In the genomic region with DNA sequence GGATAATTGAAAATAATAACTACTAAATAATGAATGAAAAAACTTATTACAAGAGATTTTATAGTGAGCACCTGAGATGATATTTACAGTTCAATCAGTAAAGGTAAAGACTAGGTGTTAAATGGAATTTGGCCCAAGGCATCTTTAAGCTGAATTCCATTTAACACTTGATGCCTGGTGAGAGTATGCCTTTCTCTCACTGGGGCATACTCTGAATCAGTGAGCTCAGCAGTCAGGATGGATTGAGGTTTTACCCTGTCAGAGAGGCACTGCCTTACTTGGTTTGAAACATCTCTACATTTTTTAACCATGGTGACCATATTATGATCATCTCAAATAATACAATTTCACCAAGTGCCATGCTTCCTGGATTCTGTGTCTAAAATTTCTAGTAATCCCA, we compare ENCODE assay signal across 1 cellular context.
TF ChIP-seq lines count a peak whose summit lies in the region.

No MANE protein-coding gene starts in this region.

TF ChIP-seq in GM23338, 12 proteins besides CTCF, POLR2A, EP300 and RAD21 (continued from another document):
- TF ChIP-seq, protein P1, sequence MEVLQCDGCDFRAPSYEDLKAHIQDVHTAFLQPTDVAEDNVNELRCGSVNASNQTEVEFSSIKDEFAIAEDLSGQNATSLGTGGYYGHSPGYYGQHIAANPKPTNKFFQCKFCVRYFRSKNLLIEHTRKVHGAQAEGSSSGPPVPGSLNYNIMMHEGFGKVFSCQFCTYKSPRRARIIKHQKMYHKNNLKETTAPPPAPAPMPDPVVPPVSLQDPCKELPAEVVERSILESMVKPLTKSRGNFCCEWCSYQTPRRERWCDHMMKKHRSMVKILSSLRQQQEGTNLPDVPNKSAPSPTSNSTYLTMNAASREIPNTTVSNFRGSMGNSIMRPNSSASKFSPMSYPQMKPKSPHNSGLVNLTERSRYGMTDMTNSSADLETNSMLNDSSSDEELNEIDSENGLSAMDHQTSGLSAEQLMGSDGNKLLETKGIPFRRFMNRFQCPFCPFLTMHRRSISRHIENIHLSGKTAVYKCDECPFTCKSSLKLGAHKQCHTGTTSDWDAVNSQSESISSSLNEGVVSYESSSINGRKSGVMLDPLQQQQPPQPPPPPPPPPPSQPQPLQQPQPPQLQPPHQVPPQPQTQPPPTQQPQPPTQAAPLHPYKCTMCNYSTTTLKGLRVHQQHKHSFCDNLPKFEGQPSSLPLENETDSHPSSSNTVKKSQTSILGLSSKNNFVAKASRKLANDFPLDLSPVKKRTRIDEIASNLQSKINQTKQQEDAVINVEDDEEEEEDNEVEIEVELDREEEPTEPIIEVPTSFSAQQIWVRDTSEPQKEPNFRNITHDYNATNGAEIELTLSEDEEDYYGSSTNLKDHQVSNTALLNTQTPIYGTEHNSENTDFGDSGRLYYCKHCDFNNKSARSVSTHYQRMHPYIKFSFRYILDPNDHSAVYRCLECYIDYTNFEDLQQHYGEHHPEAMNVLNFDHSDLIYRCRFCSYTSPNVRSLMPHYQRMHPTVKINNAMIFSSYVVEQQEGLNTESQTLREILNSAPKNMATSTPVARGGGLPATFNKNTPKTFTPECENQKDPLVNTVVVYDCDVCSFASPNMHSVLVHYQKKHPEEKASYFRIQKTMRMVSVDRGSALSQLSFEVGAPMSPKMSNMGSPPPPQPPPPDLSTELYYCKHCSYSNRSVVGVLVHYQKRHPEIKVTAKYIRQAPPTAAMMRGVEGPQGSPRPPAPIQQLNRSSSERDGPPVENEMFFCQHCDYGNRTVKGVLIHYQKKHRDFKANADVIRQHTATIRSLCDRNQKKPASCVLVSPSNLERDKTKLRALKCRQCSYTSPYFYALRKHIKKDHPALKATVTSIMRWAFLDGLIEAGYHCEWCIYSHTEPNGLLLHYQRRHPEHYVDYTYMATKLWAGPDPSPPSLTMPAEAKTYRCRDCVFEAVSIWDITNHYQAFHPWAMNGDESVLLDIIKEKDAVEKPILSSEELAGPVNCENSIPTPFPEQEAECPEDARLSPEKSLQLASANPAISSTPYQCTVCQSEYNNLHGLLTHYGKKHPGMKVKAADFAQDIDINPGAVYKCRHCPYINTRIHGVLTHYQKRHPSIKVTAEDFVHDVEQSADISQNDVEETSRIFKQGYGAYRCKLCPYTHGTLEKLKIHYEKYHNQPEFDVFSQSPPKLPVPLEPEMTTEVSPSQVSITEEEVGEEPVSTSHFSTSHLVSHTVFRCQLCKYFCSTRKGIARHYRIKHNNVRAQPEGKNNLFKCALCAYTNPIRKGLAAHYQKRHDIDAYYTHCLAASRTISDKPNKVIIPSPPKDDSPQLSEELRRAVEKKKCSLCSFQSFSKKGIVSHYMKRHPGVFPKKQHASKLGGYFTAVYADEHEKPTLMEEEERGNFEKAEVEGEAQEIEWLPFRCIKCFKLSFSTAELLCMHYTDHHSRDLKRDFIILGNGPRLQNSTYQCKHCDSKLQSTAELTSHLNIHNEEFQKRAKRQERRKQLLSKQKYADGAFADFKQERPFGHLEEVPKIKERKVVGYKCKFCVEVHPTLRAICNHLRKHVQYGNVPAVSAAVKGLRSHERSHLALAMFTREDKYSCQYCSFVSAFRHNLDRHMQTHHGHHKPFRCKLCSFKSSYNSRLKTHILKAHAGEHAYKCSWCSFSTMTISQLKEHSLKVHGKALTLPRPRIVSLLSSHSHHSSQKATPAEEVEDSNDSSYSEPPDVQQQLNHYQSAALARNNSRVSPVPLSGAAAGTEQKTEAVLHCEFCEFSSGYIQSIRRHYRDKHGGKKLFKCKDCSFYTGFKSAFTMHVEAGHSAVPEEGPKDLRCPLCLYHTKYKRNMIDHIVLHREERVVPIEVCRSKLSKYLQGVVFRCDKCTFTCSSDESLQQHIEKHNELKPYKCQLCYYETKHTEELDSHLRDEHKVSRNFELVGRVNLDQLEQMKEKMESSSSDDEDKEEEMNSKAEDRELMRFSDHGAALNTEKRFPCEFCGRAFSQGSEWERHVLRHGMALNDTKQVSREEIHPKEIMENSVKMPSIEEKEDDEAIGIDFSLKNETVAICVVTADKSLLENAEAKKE (CRISPR knock-in tag; IDR thresholded peaks at IDR 0.05) = no peak
- no peak for TF ChIP-seq POLR2AphosphoS5 (IDR thresholded peaks at IDR 0.05; ENCODE audit: low read depth)
- no peak for TF ChIP-seq ZNF331 (CRISPR knock-in tag; IDR thresholded peaks at IDR 0.05; ENCODE audit: low read depth)
- no peak for TF ChIP-seq CREB1 (CRISPR knock-in tag; IDR thresholded peaks at IDR 0.05; ENCODE audit: low read depth)
- no peak for TF ChIP-seq ZNF114 (CRISPR knock-in tag; IDR thresholded peaks at IDR 0.05)
- no peak for TF ChIP-seq EZH2 (IDR thresholded peaks at IDR 0.05; ENCODE audit: low read depth, unreplicated experiment)
- TF ChIP-seq NANOG (IDR thresholded peaks at IDR 0.05; ENCODE audit: borderline replicate concordance) = no peak
- no peak for TF ChIP-seq JUNB (IDR thresholded peaks at IDR 0.05; ENCODE audit: unreplicated experiment)
- no peak for TF ChIP-seq STAT1 (IDR thresholded peaks at IDR 0.05; ENCODE audit: unreplicated experiment)
- TF ChIP-seq, protein P2, sequence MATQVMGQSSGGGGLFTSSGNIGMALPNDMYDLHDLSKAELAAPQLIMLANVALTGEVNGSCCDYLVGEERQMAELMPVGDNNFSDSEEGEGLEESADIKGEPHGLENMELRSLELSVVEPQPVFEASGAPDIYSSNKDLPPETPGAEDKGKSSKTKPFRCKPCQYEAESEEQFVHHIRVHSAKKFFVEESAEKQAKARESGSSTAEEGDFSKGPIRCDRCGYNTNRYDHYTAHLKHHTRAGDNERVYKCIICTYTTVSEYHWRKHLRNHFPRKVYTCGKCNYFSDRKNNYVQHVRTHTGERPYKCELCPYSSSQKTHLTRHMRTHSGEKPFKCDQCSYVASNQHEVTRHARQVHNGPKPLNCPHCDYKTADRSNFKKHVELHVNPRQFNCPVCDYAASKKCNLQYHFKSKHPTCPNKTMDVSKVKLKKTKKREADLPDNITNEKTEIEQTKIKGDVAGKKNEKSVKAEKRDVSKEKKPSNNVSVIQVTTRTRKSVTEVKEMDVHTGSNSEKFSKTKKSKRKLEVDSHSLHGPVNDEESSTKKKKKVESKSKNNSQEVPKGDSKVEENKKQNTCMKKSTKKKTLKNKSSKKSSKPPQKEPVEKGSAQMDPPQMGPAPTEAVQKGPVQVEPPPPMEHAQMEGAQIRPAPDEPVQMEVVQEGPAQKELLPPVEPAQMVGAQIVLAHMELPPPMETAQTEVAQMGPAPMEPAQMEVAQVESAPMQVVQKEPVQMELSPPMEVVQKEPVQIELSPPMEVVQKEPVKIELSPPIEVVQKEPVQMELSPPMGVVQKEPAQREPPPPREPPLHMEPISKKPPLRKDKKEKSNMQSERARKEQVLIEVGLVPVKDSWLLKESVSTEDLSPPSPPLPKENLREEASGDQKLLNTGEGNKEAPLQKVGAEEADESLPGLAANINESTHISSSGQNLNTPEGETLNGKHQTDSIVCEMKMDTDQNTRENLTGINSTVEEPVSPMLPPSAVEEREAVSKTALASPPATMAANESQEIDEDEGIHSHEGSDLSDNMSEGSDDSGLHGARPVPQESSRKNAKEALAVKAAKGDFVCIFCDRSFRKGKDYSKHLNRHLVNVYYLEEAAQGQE (IDR thresholded peaks at IDR 0.05; ENCODE audit: unreplicated experiment) = no peak
